ENCODE assay signal across 1 cellular context in the genomic region with DNA sequence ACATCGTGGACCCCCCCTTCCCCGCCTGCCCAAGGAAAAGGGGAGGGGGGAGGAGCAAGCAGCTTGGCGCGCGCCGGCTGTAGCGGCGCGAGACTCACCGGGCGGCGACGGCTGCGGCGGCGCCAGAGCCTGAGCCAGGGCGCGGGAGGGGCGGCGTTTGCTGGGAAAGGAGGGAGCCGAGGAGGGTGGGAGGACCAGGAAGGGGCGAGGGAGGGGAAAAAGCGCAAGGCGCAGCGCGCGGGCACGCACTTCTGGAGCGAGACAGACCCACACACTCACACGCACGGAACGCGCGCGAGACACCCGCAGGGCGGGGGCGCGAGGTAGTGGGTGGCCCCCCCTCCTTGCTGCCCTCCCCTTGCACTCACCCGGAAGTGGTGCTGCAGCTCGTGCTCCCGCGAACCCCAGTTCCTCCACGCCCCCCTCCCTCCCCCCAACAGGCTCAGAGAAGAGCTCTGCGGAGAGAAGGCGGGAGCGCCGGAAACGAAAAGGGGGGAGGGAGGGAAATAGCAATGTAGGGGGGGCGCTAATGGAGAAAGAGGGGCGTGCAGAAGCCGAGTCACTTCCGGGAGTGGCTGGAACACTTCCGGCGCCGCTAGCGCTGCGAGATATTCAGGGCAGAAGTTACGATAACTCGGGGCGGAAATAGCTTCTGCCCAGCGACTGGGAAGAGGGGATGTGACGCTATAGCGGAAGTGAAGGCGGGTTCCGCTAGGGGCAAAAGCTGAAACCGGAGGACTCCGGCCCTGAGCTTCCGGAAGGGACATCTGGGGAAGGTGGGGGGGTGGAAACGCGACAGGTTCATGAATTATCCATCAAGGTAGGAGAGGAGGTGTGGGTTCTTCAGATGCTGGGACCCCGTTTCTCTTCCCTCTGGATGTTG.
TF ChIP-seq lines count a peak whose summit lies in the region.

A gene (minus strand): TSS at position 376 of the 883 bp plus-strand sequence. CDS start 9,855 bp downstream, outside the sequence.

TF ChIP-seq in K562, 482 proteins besides CTCF, POLR2A, EP300 and RAD21 (continued from another document and continues in another):
- TF ChIP-seq, protein P1, sequence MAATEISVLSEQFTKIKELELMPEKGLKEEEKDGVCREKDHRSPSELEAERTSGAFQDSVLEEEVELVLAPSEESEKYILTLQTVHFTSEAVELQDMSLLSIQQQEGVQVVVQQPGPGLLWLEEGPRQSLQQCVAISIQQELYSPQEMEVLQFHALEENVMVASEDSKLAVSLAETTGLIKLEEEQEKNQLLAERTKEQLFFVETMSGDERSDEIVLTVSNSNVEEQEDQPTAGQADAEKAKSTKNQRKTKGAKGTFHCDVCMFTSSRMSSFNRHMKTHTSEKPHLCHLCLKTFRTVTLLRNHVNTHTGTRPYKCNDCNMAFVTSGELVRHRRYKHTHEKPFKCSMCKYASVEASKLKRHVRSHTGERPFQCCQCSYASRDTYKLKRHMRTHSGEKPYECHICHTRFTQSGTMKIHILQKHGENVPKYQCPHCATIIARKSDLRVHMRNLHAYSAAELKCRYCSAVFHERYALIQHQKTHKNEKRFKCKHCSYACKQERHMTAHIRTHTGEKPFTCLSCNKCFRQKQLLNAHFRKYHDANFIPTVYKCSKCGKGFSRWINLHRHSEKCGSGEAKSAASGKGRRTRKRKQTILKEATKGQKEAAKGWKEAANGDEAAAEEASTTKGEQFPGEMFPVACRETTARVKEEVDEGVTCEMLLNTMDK (IDR thresholded peaks at IDR 0.05; ENCODE audit: borderline replicate concordance, insufficient read depth, low read depth, low read length, poor library complexity, severe bottlenecking), result peak; percentile 60
- no peak for TF ChIP-seq ZC3H8 (IDR thresholded peaks at IDR 0.05)
- peak in 1 of 2 experiments; percentile 71; a peak in 2 of 4 replicates for TF ChIP-seq TRIM24 (IDR thresholded peaks at IDR 0.05)
- TF ChIP-seq, protein P2, sequence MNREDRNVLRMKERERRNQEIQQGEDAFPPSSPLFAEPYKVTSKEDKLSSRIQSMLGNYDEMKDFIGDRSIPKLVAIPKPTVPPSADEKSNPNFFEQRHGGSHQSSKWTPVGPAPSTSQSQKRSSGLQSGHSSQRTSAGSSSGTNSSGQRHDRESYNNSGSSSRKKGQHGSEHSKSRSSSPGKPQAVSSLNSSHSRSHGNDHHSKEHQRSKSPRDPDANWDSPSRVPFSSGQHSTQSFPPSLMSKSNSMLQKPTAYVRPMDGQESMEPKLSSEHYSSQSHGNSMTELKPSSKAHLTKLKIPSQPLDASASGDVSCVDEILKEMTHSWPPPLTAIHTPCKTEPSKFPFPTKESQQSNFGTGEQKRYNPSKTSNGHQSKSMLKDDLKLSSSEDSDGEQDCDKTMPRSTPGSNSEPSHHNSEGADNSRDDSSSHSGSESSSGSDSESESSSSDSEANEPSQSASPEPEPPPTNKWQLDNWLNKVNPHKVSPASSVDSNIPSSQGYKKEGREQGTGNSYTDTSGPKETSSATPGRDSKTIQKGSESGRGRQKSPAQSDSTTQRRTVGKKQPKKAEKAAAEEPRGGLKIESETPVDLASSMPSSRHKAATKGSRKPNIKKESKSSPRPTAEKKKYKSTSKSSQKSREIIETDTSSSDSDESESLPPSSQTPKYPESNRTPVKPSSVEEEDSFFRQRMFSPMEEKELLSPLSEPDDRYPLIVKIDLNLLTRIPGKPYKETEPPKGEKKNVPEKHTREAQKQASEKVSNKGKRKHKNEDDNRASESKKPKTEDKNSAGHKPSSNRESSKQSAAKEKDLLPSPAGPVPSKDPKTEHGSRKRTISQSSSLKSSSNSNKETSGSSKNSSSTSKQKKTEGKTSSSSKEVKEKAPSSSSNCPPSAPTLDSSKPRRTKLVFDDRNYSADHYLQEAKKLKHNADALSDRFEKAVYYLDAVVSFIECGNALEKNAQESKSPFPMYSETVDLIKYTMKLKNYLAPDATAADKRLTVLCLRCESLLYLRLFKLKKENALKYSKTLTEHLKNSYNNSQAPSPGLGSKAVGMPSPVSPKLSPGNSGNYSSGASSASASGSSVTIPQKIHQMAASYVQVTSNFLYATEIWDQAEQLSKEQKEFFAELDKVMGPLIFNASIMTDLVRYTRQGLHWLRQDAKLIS (CRISPR knock-in tag; IDR thresholded peaks at IDR 0.05), result no peak
- TF ChIP-seq ESRRB (CRISPR knock-in tag; IDR thresholded peaks at IDR 0.05; ENCODE audit: borderline replicate concordance), result no peak
- TF ChIP-seq EWSR1 (IDR thresholded peaks at IDR 0.05; ENCODE audit: borderline replicate concordance, low read depth, partially characterized antibody), result no peak
- 0 out of 2 replicates have a peak, but pooled peaks have one; percentile 38 for TF ChIP-seq HNRNPL (IDR thresholded peaks at IDR 0.05; ENCODE audit: low read depth, low read length)
- TF ChIP-seq, protein P3, sequence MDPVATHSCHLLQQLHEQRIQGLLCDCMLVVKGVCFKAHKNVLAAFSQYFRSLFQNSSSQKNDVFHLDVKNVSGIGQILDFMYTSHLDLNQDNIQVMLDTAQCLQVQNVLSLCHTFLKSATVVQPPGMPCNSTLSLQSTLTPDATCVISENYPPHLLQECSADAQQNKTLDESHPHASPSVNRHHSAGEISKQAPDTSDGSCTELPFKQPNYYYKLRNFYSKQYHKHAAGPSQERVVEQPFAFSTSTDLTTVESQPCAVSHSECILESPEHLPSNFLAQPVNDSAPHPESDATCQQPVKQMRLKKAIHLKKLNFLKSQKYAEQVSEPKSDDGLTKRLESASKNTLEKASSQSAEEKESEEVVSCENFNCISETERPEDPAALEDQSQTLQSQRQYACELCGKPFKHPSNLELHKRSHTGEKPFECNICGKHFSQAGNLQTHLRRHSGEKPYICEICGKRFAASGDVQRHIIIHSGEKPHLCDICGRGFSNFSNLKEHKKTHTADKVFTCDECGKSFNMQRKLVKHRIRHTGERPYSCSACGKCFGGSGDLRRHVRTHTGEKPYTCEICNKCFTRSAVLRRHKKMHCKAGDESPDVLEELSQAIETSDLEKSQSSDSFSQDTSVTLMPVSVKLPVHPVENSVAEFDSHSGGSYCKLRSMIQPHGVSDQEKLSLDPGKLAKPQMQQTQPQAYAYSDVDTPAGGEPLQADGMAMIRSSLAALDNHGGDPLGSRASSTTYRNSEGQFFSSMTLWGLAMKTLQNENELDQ (CRISPR knock-in tag; IDR thresholded peaks at IDR 0.05; ENCODE audit: borderline replicate concordance), result no peak
- no peak for TF ChIP-seq CTBP1 (IDR thresholded peaks at IDR 0.05; ENCODE audit: borderline replicate concordance)
- TF ChIP-seq EHMT2 (IDR thresholded peaks at IDR 0.05), result no peak
- TF ChIP-seq, protein P4, sequence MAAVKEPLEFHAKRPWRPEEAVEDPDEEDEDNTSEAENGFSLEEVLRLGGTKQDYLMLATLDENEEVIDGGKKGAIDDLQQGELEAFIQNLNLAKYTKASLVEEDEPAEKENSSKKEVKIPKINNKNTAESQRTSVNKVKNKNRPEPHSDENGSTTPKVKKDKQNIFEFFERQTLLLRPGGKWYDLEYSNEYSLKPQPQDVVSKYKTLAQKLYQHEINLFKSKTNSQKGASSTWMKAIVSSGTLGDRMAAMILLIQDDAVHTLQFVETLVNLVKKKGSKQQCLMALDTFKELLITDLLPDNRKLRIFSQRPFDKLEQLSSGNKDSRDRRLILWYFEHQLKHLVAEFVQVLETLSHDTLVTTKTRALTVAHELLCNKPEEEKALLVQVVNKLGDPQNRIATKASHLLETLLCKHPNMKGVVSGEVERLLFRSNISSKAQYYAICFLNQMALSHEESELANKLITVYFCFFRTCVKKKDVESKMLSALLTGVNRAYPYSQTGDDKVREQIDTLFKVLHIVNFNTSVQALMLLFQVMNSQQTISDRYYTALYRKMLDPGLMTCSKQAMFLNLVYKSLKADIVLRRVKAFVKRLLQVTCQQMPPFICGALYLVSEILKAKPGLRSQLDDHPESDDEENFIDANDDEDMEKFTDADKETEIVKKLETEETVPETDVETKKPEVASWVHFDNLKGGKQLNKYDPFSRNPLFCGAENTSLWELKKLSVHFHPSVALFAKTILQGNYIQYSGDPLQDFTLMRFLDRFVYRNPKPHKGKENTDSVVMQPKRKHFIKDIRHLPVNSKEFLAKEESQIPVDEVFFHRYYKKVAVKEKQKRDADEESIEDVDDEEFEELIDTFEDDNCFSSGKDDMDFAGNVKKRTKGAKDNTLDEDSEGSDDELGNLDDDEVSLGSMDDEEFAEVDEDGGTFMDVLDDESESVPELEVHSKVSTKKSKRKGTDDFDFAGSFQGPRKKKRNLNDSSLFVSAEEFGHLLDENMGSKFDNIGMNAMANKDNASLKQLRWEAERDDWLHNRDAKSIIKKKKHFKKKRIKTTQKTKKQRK (IDR thresholded peaks at IDR 0.05; ENCODE audit: borderline replicate concordance, low read depth, low read length), result no peak
- TF ChIP-seq, protein P5, sequence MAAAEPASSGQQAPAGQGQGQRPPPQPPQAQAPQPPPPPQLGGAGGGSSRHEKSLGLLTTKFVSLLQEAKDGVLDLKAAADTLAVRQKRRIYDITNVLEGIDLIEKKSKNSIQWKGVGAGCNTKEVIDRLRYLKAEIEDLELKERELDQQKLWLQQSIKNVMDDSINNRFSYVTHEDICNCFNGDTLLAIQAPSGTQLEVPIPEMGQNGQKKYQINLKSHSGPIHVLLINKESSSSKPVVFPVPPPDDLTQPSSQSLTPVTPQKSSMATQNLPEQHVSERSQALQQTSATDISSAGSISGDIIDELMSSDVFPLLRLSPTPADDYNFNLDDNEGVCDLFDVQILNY (CRISPR knock-in tag; IDR thresholded peaks at IDR 0.05), result no peak
- peak; percentile 85 for TF ChIP-seq SP1 (CRISPR knock-in tag; IDR thresholded peaks at IDR 0.05)
- TF ChIP-seq CHD4 (IDR thresholded peaks at IDR 0.05; ENCODE audit: insufficient read depth, insufficient replicate concordance, low read depth, low read length, poor library complexity, severe bottlenecking), result no peak
- no peak for TF ChIP-seq FOXA1 (IDR thresholded peaks at IDR 0.05; ENCODE audit: borderline replicate concordance)
- no peak for TF ChIP-seq TAF15 (IDR thresholded peaks at IDR 0.05; ENCODE audit: low read depth, low read length)
- TF ChIP-seq, protein P6, sequence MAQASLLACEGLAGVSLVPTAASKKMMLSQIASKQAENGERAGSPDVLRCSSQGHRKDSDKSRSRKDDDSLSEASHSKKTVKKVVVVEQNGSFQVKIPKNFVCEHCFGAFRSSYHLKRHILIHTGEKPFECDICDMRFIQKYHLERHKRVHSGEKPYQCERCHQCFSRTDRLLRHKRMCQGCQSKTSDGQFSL (CRISPR knock-in tag; IDR thresholded peaks at IDR 0.05), result peak; percentile 64
- TF ChIP-seq, protein P6 (tag; IDR thresholded peaks at IDR 0.05), result peak in 1 of 2 experiments; percentile 95; a peak in 2 of 4 replicates
- peak; percentile 93 for TF ChIP-seq EP400 (IDR thresholded peaks at IDR 0.05)
- TF ChIP-seq MYC (IDR thresholded peaks at IDR 0.05; ENCODE audit: low read depth, low read length), result peak; percentile 35
- TF ChIP-seq MYC (CRISPR knock-in tag; IDR thresholded peaks at IDR 0.05; ENCODE audit: borderline replicate concordance, low read depth), result no peak
- TF ChIP-seq, protein P7, sequence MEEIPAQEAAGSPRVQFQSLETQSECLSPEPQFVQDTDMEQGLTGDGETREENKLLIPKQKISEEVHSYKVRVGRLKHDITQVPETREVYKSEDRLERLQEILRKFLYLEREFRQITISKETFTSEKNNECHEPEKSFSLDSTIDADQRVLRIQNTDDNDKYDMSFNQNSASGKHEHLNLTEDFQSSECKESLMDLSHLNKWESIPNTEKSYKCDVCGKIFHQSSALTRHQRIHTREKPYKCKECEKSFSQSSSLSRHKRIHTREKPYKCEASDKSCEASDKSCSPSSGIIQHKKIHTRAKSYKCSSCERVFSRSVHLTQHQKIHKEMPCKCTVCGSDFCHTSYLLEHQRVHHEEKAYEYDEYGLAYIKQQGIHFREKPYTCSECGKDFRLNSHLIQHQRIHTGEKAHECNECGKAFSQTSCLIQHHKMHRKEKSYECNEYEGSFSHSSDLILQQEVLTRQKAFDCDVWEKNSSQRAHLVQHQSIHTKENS (CRISPR knock-in tag; IDR thresholded peaks at IDR 0.05), result no peak
- TF ChIP-seq, protein P8, sequence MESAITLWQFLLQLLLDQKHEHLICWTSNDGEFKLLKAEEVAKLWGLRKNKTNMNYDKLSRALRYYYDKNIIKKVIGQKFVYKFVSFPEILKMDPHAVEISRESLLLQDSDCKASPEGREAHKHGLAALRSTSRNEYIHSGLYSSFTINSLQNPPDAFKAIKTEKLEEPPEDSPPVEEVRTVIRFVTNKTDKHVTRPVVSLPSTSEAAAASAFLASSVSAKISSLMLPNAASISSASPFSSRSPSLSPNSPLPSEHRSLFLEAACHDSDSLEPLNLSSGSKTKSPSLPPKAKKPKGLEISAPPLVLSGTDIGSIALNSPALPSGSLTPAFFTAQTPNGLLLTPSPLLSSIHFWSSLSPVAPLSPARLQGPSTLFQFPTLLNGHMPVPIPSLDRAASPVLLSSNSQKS (CRISPR knock-in tag; IDR thresholded peaks at IDR 0.05), result no peak
- TF ChIP-seq ZNF76 (CRISPR knock-in tag; IDR thresholded peaks at IDR 0.05; ENCODE audit: borderline replicate concordance), result no peak
- TF ChIP-seq ZNF584 (CRISPR knock-in tag; IDR thresholded peaks at IDR 0.05; ENCODE audit: low read depth), result no peak
- TF ChIP-seq, protein P9, sequence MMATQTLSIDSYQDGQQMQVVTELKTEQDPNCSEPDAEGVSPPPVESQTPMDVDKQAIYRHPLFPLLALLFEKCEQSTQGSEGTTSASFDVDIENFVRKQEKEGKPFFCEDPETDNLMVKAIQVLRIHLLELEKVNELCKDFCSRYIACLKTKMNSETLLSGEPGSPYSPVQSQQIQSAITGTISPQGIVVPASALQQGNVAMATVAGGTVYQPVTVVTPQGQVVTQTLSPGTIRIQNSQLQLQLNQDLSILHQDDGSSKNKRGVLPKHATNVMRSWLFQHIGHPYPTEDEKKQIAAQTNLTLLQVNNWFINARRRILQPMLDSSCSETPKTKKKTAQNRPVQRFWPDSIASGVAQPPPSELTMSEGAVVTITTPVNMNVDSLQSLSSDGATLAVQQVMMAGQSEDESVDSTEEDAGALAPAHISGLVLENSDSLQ (IDR thresholded peaks at IDR 0.05), result peak; percentile 80
- TF ChIP-seq EGR1 (conservative IDR thresholded peaks at IDR 0.05), result peak; percentile 63
- no peak for TF ChIP-seq NR1H2 (CRISPR knock-in tag; IDR thresholded peaks at IDR 0.05)
- no peak for TF ChIP-seq ZNF174 (CRISPR knock-in tag; IDR thresholded peaks at IDR 0.05)
- TF ChIP-seq FOXJ2 (tag; IDR thresholded peaks at IDR 0.05), result no peak
- no peak for TF ChIP-seq XRCC4 (IDR thresholded peaks at IDR 0.05; ENCODE audit: extremely low read depth, insufficient read depth, insufficient read length)
- TF ChIP-seq SNIP1 (IDR thresholded peaks at IDR 0.05; ENCODE audit: low read depth), result no peak
